ENCODE assay signal across 27 cellular contexts in genomic region chr2:83784315-83784714, GRCh38.
"Had no signal": no experiment of that assay in that cellular context is flagged by ENCODE, and none has a peak within 500 bp of the region (broad histone marks: within the 10 kb centered on the region; RNA-seq: fewer than 3 reads in every experiment).

No MANE protein-coding gene starts in this region.

- DNase-seq: left ventricle myocardium inferior; mesendoderm; naive B cell; natural killer cell; nephron progenitor cell; occipital lobe; right lobe of liver; stimulated activated CD4-positive, alpha-beta T cell treated with anti-CD3 and anti-CD28 coated beads, Interleukin-12 subunit alpha, Interleukin-12 subunit beta, amount 100 ng/mL, for 4 hours; stimulated activated CD4-positive, alpha-beta T cell treated with anti-CD3 and anti-CD28 coated beads, Interleukin-15, amount 100 ng/mL, for 24 hours; stimulated activated CD4-positive, alpha-beta T cell treated with anti-CD3 and anti-CD28 coated beads, Interleukin-2, amount 100 ng/mL, for 24 hours; stimulated activated CD4-positive, alpha-beta T cell treated with anti-CD3 and anti-CD28 coated beads, Interleukin-4, amount 100 ng/mL, for 1 hour; stimulated activated naive B cell treated with anti-CD40 and anti-IgM and Interleukin-4, amounts not matched to agents 10 μg/mL and 1 μg/mL and 100 μg/mL, for 72 hours; stimulated activated naive CD8-positive, alpha-beta T cell treated with anti-CD3 and anti-CD28 coated beads, Interleukin-15, Interleukin-2, amounts not matched to agents 100 U/mL and 50 U/mL, for 24 hours; stomach; tibial artery; trophoblast cell; upper lobe of right lung had no signal

- ATAC-seq: natural killer cell; right lobe of liver; stimulated activated naive B cell treated with anti-CD40 and anti-IgM and Interleukin-4, amounts not matched to agents 10 μg/mL and 1 μg/mL and 100 μg/mL, for 72 hours; stimulated activated naive CD8-positive, alpha-beta T cell treated with anti-CD3 and anti-CD28 coated beads, Interleukin-15, Interleukin-2, amounts not matched to agents 100 U/mL and 50 U/mL, for 24 hours; upper lobe of right lung had no signal

- H3K9me3 Mint-ChIP-seq: nephron progenitor cell had no signal

- H3K4me3 ChIP-seq: hepatocyte, left ventricle myocardium inferior, lung, neural progenitor cell, right atrium auricular region, right lobe of liver, stomach, thoracic aorta, tibial artery, upper lobe of right lung had no signal

- FAIRE-seq: islet of Langerhans, urothelium cell line had no signal

- H3K4me1 ChIP-seq: left ventricle myocardium inferior, right atrium auricular region, right lobe of liver, stomach, tibial artery, upper lobe of right lung had no signal

- H3K36me3 Mint-ChIP-seq: mesothelial cell of epicardium; naive B cell; natural killer cell; neural progenitor cell; stimulated activated naive B cell treated with anti-CD40 and anti-IgM and Interleukin-4, amounts not matched to agents 10 μg/mL and 1 μg/mL and 100 μg/mL, for 72 hours had no signal

- H3K27ac ChIP-seq: hepatocyte, left ventricle myocardium inferior, neural progenitor cell, neutrophil, right atrium auricular region, right lobe of liver, stomach, thoracic aorta, tibial artery, upper lobe of right lung had no signal

- H3K36me3 ChIP-seq: left ventricle myocardium inferior, neural progenitor cell, neutrophil, right atrium auricular region, right lobe of liver, stomach, thoracic aorta, tibial artery, upper lobe of right lung had no signal

- H3K27me3 Mint-ChIP-seq: naive B cell; progenitor cell of endocrine pancreas; stimulated activated naive B cell treated with anti-CD40 and anti-IgM and Interleukin-4, amounts not matched to agents 10 μg/mL and 1 μg/mL and 100 μg/mL, for 72 hours had no signal

- H3K4me3 Mint-ChIP-seq: mesothelial cell of epicardium; naive B cell; natural killer cell; nephron progenitor cell; neural progenitor cell; stimulated activated naive B cell treated with anti-CD40 and anti-IgM and Interleukin-4, amounts not matched to agents 10 μg/mL and 1 μg/mL and 100 μg/mL, for 72 hours had no signal

- H3K27ac Mint-ChIP-seq: mesothelial cell of epicardium; naive B cell; natural killer cell; nephron progenitor cell; neural progenitor cell; progenitor cell of endocrine pancreas; stimulated activated naive B cell treated with anti-CD40 and anti-IgM and Interleukin-4, amounts not matched to agents 10 μg/mL and 1 μg/mL and 100 μg/mL, for 72 hours had no signal

- H3K9me3 ChIP-seq: neutrophil, right lobe of liver, stomach, thoracic aorta, tibial artery, upper lobe of right lung had no signal

- H3K4me1 Mint-ChIP-seq: naive B cell; natural killer cell; nephron progenitor cell; neural progenitor cell; stimulated activated naive B cell treated with anti-CD40 and anti-IgM and Interleukin-4, amounts not matched to agents 10 μg/mL and 1 μg/mL and 100 μg/mL, for 72 hours had no signal

- H3K27me3 ChIP-seq: hepatocyte, neural progenitor cell, neutrophil, right atrium auricular region, right lobe of liver, stomach, tibial artery, upper lobe of right lung had no signal
